ENCODE assay signal across 2 cellular contexts in the genomic region with DNA sequence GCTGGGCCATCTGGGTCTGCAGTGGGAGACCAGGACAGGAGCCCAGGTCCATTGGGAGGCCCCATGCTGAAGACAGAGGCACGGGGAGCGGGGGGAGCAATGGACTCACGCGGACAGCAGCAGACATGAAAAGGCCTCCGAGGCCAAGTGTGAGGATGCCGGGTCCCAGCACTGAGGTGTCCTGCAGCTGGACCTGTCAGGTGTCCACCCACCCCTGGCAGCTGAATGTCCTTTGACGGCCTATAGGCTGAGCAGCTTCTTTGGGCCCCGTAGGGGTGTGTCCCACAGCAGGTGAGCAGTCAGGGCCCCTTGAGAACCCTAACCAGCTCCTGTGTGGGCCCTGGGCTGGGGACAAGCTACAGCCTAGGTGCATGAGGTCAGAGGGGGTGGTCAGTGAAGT. TPM values are rescaled to one million over a fixed set of nuclear protein-coding genes. Genes with fewer than 3 reads are reported as not detected.
"Had no signal": no experiment of that assay in that cellular context is flagged by ENCODE, and none has a peak within 500 bp of the region (broad histone marks: within the 10 kb centered on the region; RNA-seq: fewer than 3 reads in every experiment).

No MANE protein-coding gene starts in this region.

RNA-seq across cellular contexts. Expression of a gene that starts 3.1 kb away (rescaled TPM):
- total RNA-seq: osteoblast, smooth muscle cell had no signal
- polyA plus RNA-seq: smooth muscle cell had no signal
